In genomic region chr3:10649495-10649894, GRCh38 we compare ENCODE assay signal across 5 cellular contexts.
DNase-seq lines count a peak whose midpoint lies in the region; ATAC-seq, FAIRE-seq and TF ChIP-seq lines count a peak whose summit lies in the region.
"Not testable (repeated sequence)": the region's sequence is repeated elsewhere in the genome, so short reads cannot be mapped to it uniquely, and the experiment has no call there.

No MANE protein-coding gene starts in this region.

- H3K27ac ChIP-seq in SK-N-SH (ENCODE audit: low read depth in 2 of 2, low read length in 1 of 2); K562 (ENCODE audit: extremely low read depth, low read depth, low read length): not testable (repeated sequence)

- not testable (repeated sequence) for TF ChIP-seq CTCF in SK-N-SH (IDR thresholded peaks at IDR 0.05); K562 (IDR thresholded peaks at IDR 0.05 in 2 of 3, conservative IDR thresholded peaks at IDR 0.05 in 1 of 3; ENCODE audit: insufficient read depth in 2 of 3, low read depth in 1 of 3, low read length in 3 of 3)

- not testable (repeated sequence) for H3K4me1 ChIP-seq in SK-N-SH (ENCODE audit: control insufficient read depth in 1 of 2, insufficient read depth in 2 of 2, low read depth in 1 of 2, low read length in 1 of 2); K562 (replicated peaks in 1 of 2; ENCODE audit: control insufficient read depth in 2 of 2, insufficient read depth in 2 of 2, low read length in 2 of 2)

- not testable (repeated sequence) for H4K20me1 ChIP-seq in SK-N-SH (ENCODE audit: insufficient read depth); K562 (replicated peaks; ENCODE audit: control insufficient read depth, insufficient read depth, low read length)

- H3K9ac ChIP-seq in SK-N-SH; K562 (ENCODE audit: insufficient read depth in 1 of 2, low read depth in 2 of 2, low read length in 2 of 2): not testable (repeated sequence)

- not testable (repeated sequence) for H3K79me2 ChIP-seq in SK-N-SH (ENCODE audit: insufficient read depth); K562 (ENCODE audit: control insufficient read depth, insufficient read depth, low read length)

- TF ChIP-seq EP300 in SK-N-SH (IDR thresholded peaks at IDR 0.05; ENCODE audit: borderline replicate concordance in 1 of 2, low read depth in 1 of 2, low read length in 1 of 2): peak in 1 of 2 experiments; percentile 20; a peak in 1 of 4 replicates
- not testable (repeated sequence) for TF ChIP-seq EP300 in K562 (IDR thresholded peaks at IDR 0.05; ENCODE audit: low read length)

- not testable (repeated sequence) for TF ChIP-seq POLR2A in K562 (conservative IDR thresholded peaks at IDR 0.05)

- not testable (repeated sequence) for TF ChIP-seq RAD21 in SK-N-SH (IDR thresholded peaks at IDR 0.05; ENCODE audit: low read length); K562 (CRISPR knock-in tag; conservative IDR thresholded peaks at IDR 0.05 in 1 of 2, IDR thresholded peaks at IDR 0.05 in 1 of 2)

- not testable (repeated sequence) for FAIRE-seq in K562 (lab: Jason Lieb, UNC)

- not testable (repeated sequence) for H3K9me3 ChIP-seq in SK-N-SH; K562 (replicated peaks; ENCODE audit: control insufficient read depth, insufficient read depth, low read depth, low read length)

- intact Hi-C loops in K562 (cut with micrococcal nuclease): not testable (repeated sequence)

- H3K4me2 ChIP-seq in SK-N-SH; K562 (ENCODE audit: insufficient read depth, low read length): not testable (repeated sequence)

- not testable (repeated sequence) for ATAC-seq in K562, left lobe of liver

- H3K27me3 ChIP-seq in SK-N-SH (ENCODE audit: insufficient read depth); K562 (ENCODE audit: control insufficient read depth in 2 of 2, insufficient read depth in 2 of 2, low read length in 2 of 2): not testable (repeated sequence)

- H3K36me3 ChIP-seq in SK-N-SH (replicated peaks in 1 of 2; ENCODE audit: control insufficient read depth in 1 of 2, insufficient read depth in 2 of 2, low read length in 1 of 2); K562 (ENCODE audit: control insufficient read depth, insufficient read depth, low read length): not testable (repeated sequence)

- CTCF ChIA-PET in SK-N-SH (lab: Yijun Ruan, JAX): interaction anchor here (1.9 to 2.5 kb wide), 2 partner anchors 11 to 89 kb away, joined by 5 to 6 read pairs; no protein-coding TSS in a partner anchor
- CTCF ChIA-PET in K562 (lab: Yijun Ruan, JAX; ENCODE audit: low intra/inter-chr PET ratio): not testable (repeated sequence)

- not testable (repeated sequence) for BruUV-seq in K562 (replicated peaks; lab: Mats Ljungman, UMichigan)

- H3K4me3 ChIP-seq in SK-N-SH (ENCODE audit: low read depth in 2 of 2, low read length in 1 of 2); K562: not testable (repeated sequence)

- not testable (repeated sequence) for H3F3A ChIP-seq in SK-N-SH (replicated peaks; ENCODE audit: insufficient read depth)

- H2AFZ ChIP-seq in SK-N-SH (ENCODE audit: low read depth); K562 (ENCODE audit: low read depth, low read length): not testable (repeated sequence)

- POLR2A ChIA-PET in SK-N-SH (lab: Yijun Ruan, JAX); K562 (lab: Yijun Ruan, JAX): not testable (repeated sequence)

- in situ Hi-C loops in K562 (cut with MboI): not testable (repeated sequence)

- H3K9me2 ChIP-seq in SK-N-SH: not testable (repeated sequence)

- not testable (repeated sequence) for H3K9me1 ChIP-seq in K562 (ENCODE audit: control insufficient read depth, insufficient read depth, low read length)

- WGBS in SK-N-SH (ENCODE audit: low lambda C conversion rate): 0% methylated on average over 1 of the region's 1 CpG
- 0% methylated on average over 1 of the region's 1 CpG for WGBS in K562 (ENCODE audit: insufficient coverage, low coverage, missing lambda C conversion rate)

- DNase-seq in DMS 273 (lab: John Stamatoyannopoulos, UW; ENCODE audit: unreplicated experiment): peak; percentile 41
- DNase-seq in NCI-H2171 treated with DMSO at 0.1 percent for 48 hours (lab: John Stamatoyannopoulos, UW): peak; percentile 28
- not testable (repeated sequence) for DNase-seq in SK-N-SH
- peak in 1 of 4 experiments; percentile 9 for DNase-seq in K562 (ENCODE audit: extremely low read depth in 1 of 4, low spot score in 3 of 4)
- DNase-seq in left lobe of liver (ENCODE audit: low spot score): peak; percentile 8

TF ChIP-seq in SK-N-SH, 30 proteins besides CTCF, POLR2A, EP300 and RAD21:
- TF ChIP-seq RCOR1 (IDR thresholded peaks at IDR 0.05; ENCODE audit: low read length) (peak; percentile 56; the same call in 1 of the 2 replicates), GATA2 (CRISPR knock-in tag; IDR thresholded peaks at IDR 0.05) (peak; percentile 46; the same call in 1 of the 2 replicates)

TF ChIP-seq in K562, 482 proteins besides CTCF, POLR2A, EP300 and RAD21:
- TF ChIP-seq CBFA2T2 (conservative IDR thresholded peaks at IDR 0.05) (peak; percentile 61), TEAD4 (IDR thresholded peaks at IDR 0.05; ENCODE audit: low read length) (peak; percentile 61), TAL1 (IDR thresholded peaks at IDR 0.05) (peak; percentile 35; the same call in 1 of the 2 replicates), CBFA2T3 (IDR thresholded peaks at IDR 0.05) (peak; percentile 76), NFIC (IDR thresholded peaks at IDR 0.05) (peak; percentile 55), HMBOX1 (IDR thresholded peaks at IDR 0.05) (peak; percentile 43; the same call in 1 of the 2 replicates), ARID1B (IDR thresholded peaks at IDR 0.05) (peak; percentile 31; the same call in 1 of the 2 replicates), EGR1 (conservative IDR thresholded peaks at IDR 0.05) (0 out of 2 replicates have a peak, but pooled peaks have one; percentile 8)
- TF ChIP-seq TEAD4 (CRISPR knock-in tag; IDR thresholded peaks at IDR 0.05; ENCODE audit: borderline replicate concordance): not testable (repeated sequence)
TF ChIP-seq in K562: peak in this region for 8; not testable (repeated sequence) for 474.
